ENCODE assay signal across 3 cellular contexts in the genomic region with DNA sequence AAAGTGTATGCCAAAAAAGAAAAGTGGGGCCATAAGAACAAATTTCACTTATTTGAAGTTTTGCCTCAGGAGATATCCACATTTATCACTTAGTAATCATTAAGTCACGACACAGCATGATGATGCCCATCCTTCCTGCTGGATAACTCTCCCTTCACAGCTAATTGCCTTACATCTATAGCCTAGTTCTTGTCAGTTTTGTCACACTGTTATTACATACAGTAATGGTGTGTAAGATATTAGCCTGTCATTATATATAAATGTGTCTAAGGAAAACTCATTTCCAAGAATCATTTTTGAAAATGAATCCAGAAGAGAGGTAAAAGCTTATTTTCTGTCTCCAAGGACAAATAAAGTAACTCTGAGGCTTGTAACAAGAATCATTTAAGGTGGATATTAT.
"Had no signal": no experiment of that assay in that cellular context is flagged by ENCODE, and none has a peak within 500 bp of the region (broad histone marks: within the 10 kb centered on the region; RNA-seq: fewer than 3 reads in every experiment).

No MANE protein-coding gene starts in this region.

- DNase-seq: GDM1, GF-D8 had no signal

- ATAC-seq: GM12878 had no signal

- H3K4me3 ChIP-seq: GM12878 had no signal
